ENCODE assay signal across 1 cellular context in the genomic region with DNA sequence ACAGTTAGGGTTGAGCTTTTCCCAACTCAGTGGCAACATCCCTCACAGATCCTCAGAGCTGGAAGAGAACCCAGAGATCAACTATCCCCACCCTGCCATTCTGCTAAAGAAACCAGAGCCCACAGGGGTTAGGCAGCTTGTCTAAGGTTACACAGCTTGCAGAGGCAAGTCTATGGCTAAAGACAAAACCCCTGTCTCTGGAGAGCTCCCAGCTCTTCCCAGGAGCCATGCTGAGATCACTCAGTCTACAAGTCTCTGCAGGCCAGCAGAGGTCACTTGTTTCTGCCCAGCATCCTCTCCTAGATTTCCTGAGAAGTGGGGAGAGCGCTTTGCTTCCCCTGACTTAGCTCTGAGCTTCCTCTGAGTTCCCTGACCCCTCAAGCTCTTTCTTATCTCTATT.
TF ChIP-seq lines count a peak whose summit lies in the region.

No MANE protein-coding gene starts in this region.

TF ChIP-seq in GM23338, 12 proteins besides CTCF, POLR2A, EP300 and RAD21:
- TF ChIP-seq EZH2phosphoT487 (IDR thresholded peaks at IDR 0.05; ENCODE audit: unreplicated experiment) (no peak), ZNF462 (CRISPR knock-in tag; IDR thresholded peaks at IDR 0.05) (no peak), JUNB (IDR thresholded peaks at IDR 0.05; ENCODE audit: unreplicated experiment) (no peak), POLR2AphosphoS5 (IDR thresholded peaks at IDR 0.05; ENCODE audit: low read depth) (no peak), STAT1 (IDR thresholded peaks at IDR 0.05; ENCODE audit: unreplicated experiment) (no peak), ZNF114 (CRISPR knock-in tag; IDR thresholded peaks at IDR 0.05) (no peak), ZNF331 (CRISPR knock-in tag; IDR thresholded peaks at IDR 0.05; ENCODE audit: low read depth) (no peak), NANOG (IDR thresholded peaks at IDR 0.05; ENCODE audit: borderline replicate concordance) (no peak), CREB1 (CRISPR knock-in tag; IDR thresholded peaks at IDR 0.05; ENCODE audit: low read depth) (no peak), EZH2 (IDR thresholded peaks at IDR 0.05; ENCODE audit: low read depth, unreplicated experiment) (no peak)
- TF ChIP-seq, protein P1, sequence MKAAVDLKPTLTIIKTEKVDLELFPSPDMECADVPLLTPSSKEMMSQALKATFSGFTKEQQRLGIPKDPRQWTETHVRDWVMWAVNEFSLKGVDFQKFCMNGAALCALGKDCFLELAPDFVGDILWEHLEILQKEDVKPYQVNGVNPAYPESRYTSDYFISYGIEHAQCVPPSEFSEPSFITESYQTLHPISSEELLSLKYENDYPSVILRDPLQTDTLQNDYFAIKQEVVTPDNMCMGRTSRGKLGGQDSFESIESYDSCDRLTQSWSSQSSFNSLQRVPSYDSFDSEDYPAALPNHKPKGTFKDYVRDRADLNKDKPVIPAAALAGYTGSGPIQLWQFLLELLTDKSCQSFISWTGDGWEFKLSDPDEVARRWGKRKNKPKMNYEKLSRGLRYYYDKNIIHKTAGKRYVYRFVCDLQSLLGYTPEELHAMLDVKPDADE (IDR thresholded peaks at IDR 0.05), result no peak
- TF ChIP-seq, protein P2, sequence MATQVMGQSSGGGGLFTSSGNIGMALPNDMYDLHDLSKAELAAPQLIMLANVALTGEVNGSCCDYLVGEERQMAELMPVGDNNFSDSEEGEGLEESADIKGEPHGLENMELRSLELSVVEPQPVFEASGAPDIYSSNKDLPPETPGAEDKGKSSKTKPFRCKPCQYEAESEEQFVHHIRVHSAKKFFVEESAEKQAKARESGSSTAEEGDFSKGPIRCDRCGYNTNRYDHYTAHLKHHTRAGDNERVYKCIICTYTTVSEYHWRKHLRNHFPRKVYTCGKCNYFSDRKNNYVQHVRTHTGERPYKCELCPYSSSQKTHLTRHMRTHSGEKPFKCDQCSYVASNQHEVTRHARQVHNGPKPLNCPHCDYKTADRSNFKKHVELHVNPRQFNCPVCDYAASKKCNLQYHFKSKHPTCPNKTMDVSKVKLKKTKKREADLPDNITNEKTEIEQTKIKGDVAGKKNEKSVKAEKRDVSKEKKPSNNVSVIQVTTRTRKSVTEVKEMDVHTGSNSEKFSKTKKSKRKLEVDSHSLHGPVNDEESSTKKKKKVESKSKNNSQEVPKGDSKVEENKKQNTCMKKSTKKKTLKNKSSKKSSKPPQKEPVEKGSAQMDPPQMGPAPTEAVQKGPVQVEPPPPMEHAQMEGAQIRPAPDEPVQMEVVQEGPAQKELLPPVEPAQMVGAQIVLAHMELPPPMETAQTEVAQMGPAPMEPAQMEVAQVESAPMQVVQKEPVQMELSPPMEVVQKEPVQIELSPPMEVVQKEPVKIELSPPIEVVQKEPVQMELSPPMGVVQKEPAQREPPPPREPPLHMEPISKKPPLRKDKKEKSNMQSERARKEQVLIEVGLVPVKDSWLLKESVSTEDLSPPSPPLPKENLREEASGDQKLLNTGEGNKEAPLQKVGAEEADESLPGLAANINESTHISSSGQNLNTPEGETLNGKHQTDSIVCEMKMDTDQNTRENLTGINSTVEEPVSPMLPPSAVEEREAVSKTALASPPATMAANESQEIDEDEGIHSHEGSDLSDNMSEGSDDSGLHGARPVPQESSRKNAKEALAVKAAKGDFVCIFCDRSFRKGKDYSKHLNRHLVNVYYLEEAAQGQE (IDR thresholded peaks at IDR 0.05; ENCODE audit: unreplicated experiment), result no peak
